ENCODE assay signal across 13 cellular contexts in the genomic region with DNA sequence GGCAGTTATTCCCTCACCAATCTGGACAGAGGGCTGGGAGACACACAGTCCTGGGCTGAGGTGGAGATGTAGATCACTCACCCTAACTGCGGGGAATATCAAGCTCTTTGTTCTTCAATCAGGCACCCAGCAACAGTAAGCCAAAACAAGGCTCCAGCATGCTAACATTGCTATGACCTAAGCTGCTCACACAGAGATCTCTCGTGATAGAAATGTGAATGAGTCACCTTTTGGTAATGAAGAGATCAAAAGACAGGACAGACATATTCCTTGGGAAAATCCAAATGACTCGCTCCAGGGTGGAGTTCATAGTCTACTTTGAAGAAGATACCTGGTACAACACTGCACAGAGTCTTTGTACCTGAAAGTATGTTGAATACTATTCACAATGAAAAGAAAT.
A peak's percentile ranks its signal among the peaks of the same experiment; 100 is the strongest.
DNase-seq lines count a peak whose midpoint lies in the region; ATAC-seq, FAIRE-seq and TF ChIP-seq lines count a peak whose summit lies in the region.
"Had no signal": no experiment of that assay in that cellular context is flagged by ENCODE, and none has a peak within 500 bp of the region (broad histone marks: within the 10 kb centered on the region; RNA-seq: fewer than 3 reads in every experiment).

No MANE protein-coding gene starts in this region.

- no peak for ATAC-seq in GM19035 (IDR thresholded peaks at IDR 0.05; ENCODE audit: unreplicated experiment)

- no peaks in the 10 kb centered on the region for H3K27me3 ChIP-seq in bronchial epithelial cell (ENCODE audit: control insufficient read depth, insufficient read depth, low read length)
- H3K27me3 ChIP-seq: vagina had no signal

- FAIRE-seq in HTR-8/SVneo (lab: Jason Lieb, UNC) (peak; percentile 67), bronchial epithelial cell (lab: Jason Lieb, UNC) (peak; percentile 90)

- no peak overlapping the region for H3K4me3 ChIP-seq in bronchial epithelial cell (ENCODE audit: low read depth, low read length)
- H3K4me3 ChIP-seq: vagina had no signal

- in situ Hi-C loops in Caki2 (cut with HindIII; ENCODE audit: low pct_unique_long_range_greater_than_20kb, low sequenced_read_pairs), result no loop called here

- TF ChIP-seq CTCF in bronchial epithelial cell (IDR thresholded peaks at IDR 0.05; ENCODE audit: insufficient read depth, low read length, severe bottlenecking), result no peak

- DNase-seq in Caki2 (ENCODE audit: low read depth) (peak; percentile 68), HTR-8/SVneo (ENCODE audit: insufficient read length, low spot score) (peak; percentile 23), bronchial epithelial cell (ENCODE audit: low read depth) (peak; percentile 85), kidney tubule cell (ENCODE audit: low spot score) (peak; percentile 97), GM19240 (ENCODE audit: insufficient read length, low spot score) (no peak), NCI-H2196 treated with DMSO at 0.1 percent for 48 hours (lab: John Stamatoyannopoulos, UW; ENCODE audit: unreplicated experiment) (no peak), mucosa of gallbladder (ENCODE audit: low spot score) (no peak)
- DNase-seq: activated CD4-positive, alpha-beta T cell treated with anti-CD3 and anti-CD28 coated beads, Interleukin-2, amount 50 U/mL, for 4 hours; activated naive CD8-positive, alpha-beta T cell treated with anti-CD3 and anti-CD28 coated beads, Interleukin-2, amount 10 ng/mL, durations not matched to agents 7 days and 5 days; COR-L47; NCI-H524 had no signal

- H3K36me3 ChIP-seq in bronchial epithelial cell (ENCODE audit: control insufficient read depth, insufficient read depth, low read length), result no peaks in the 10 kb centered on the region
- H3K36me3 ChIP-seq: vagina had no signal

Comparison
In these comparisons a context has a peak if more than half of its experiments do, and no peak if none do; other contexts are left out.
1. DNase-seq: peak in Caki2 (single experiment), HTR-8/SVneo (single experiment), bronchial epithelial cell (single experiment) and kidney tubule cell (single experiment); none in GM19240 (single experiment), NCI-H2196 treated with DMSO at 0.1 percent for 48 hours (single experiment) and mucosa of gallbladder (single experiment).